Comparison of ENCODE assay signal across 11 cellular contexts in the genomic region with DNA sequence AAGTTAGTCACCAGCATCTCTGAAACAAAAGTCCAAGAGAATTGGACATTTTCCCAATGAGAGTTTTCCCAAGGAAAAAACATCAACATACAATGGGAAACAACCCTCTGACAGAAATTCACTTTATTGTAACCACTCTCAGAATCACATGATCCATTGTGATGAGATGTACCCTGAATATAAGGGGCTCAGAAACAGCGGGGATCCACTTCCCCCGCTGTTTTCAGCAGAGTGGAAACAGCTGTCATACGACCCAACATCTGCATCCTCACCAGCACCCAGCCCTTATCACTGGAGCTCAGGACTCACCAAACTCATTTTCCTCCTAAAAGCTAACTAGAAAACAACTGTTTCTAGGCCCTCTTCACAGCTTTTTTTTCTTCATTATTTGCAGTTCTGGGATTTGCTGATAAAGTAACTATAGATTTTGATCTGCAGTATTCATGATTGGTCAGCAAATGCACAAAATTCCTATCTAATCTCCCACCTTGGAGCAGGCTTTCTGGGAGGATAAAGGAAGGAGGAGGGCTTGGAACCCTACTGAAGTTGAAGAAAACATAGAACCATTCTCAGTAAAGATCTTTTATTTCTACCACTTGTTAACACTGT. TPM values are rescaled to one million over a fixed set of nuclear protein-coding genes. Genes with fewer than 3 reads are reported as not detected.
DNase-seq lines count a peak whose midpoint lies in the region; ATAC-seq and TF ChIP-seq lines count a peak whose summit lies in the region.
"Had no signal": no experiment of that assay in that cellular context is flagged by ENCODE, and none has a peak within 500 bp of the region (broad histone marks: within the 10 kb centered on the region; RNA-seq: fewer than 3 reads in every experiment).

No MANE protein-coding gene starts in this region.

- H2BK12ac ChIP-seq in mesenchymal stem cell (ENCODE audit: low read length in 2 of 2) = no peak overlapping the region

- no peak overlapping the region for H3K14ac ChIP-seq in mesenchymal stem cell (ENCODE audit: low read length in 2 of 2)

- no peak overlapping the region for H4K8ac ChIP-seq in mesenchymal stem cell (ENCODE audit: low read length)

- ATAC-seq in RWPE2 (ENCODE audit: low read depth) (no peak), GM18861 (IDR thresholded peaks at IDR 0.05; ENCODE audit: unreplicated experiment) (no peak)
- ATAC-seq: pancreas had no signal

- TF ChIP-seq POLR2A in transverse colon (IDR thresholded peaks at IDR 0.05) = no peak
- no peak for TF ChIP-seq POLR2A in prostate gland (IDR thresholded peaks at IDR 0.05)

- H3K4me1 ChIP-seq in RWPE2 (ENCODE audit: insufficient read depth, poor library complexity, severe bottlenecking) (peaks cover 58% of the 10 kb centered on the region), mesenchymal stem cell (ENCODE audit: control insufficient read depth, insufficient read depth, low read depth, low read length) (peaks cover 10% of the 10 kb centered on the region), transverse colon (peaks cover 21 to 61% (median 33%) of the 10 kb centered on the region in 4 donors), prostate gland (replicated peaks) (peaks cover 5% of the 10 kb centered on the region)
- H3K4me1 ChIP-seq: pancreas had no signal

- 90% methylated on average over 3 of the region's 3 CpGs for WGBS in mesenchymal stem cell
- WGBS in transverse colon (ENCODE audit: low coverage in 1 of 2), 2 donors = 60 to 73% methylated on average over 2 to 3 of the region's 3 CpGs
- WGBS in prostate gland = 60% methylated on average over 3 of the region's 3 CpGs

- no peak for TF ChIP-seq EP300 in transverse colon (IDR thresholded peaks at IDR 0.05; ENCODE audit: low read depth)

- in situ Hi-C loops in transverse colon (cut with MboI; ENCODE audit: low pct_ligation_motif_present in 1 of 4, low pct_unique_long_range_greater_than_20kb in 1 of 4, low sequenced_read_pairs in 3 of 4) = no loop called here

- H3K4ac ChIP-seq in mesenchymal stem cell (ENCODE audit: low read depth in 1 of 2, low read length in 2 of 2) = no peak overlapping the region

- no peak for DNase-seq in RWPE2 (ENCODE audit: low spot score)
- DNase-seq in dorsolateral prefrontal cortex = no peak
- no peak for DNase-seq in mesenchymal stem cell
- no peak for DNase-seq in transverse colon
- no peak for DNase-seq in NCI-H2081 (lab: John Stamatoyannopoulos, UW)
- no peak for DNase-seq in prostate gland (ENCODE audit: low spot score)
- DNase-seq: activated CD4-positive, alpha-beta T cell treated with anti-CD3 and anti-CD28 coated beads, Interleukin-2, amount 10 ng/mL, durations not matched to agents 7 days and 5 days; effector CD4-positive, alpha-beta T cell; immature natural killer cell; pancreas had no signal

- H3K9me3 ChIP-seq in RWPE2 (ENCODE audit: severe bottlenecking) = no peaks in the 10 kb centered on the region
- no peaks in the 10 kb centered on the region for H3K9me3 ChIP-seq in mesenchymal stem cell (ENCODE audit: control insufficient read depth, low read length)
- H3K9me3 ChIP-seq in transverse colon = no peaks in the 10 kb centered on the region
- no peaks in the 10 kb centered on the region for H3K9me3 ChIP-seq in prostate gland
- H3K9me3 ChIP-seq: pancreas had no signal

- H2AFZ ChIP-seq in mesenchymal stem cell (ENCODE audit: low read depth, low read length) = no peak overlapping the region

- H3K9ac ChIP-seq in mesenchymal stem cell (ENCODE audit: low read length) = peak overlapping the region; percentile 77

- intact Hi-C loops in dorsolateral prefrontal cortex (cut with DNase I) = loop anchor here in 1 of 2 donors (10.0 kb wide), 2 partner anchors 75 to 105 kb away; no protein-coding TSS in a partner anchor
- intact Hi-C loops in transverse colon (cut with DNase I; ENCODE audit: low total_unique reads) = no loop called here
- intact Hi-C loops in prostate gland (cut with DNase I) = loop anchor here (10.0 kb wide), 1 partner anchor 465 kb away; no protein-coding TSS in a partner anchor

- H2BK15ac ChIP-seq in mesenchymal stem cell (ENCODE audit: low read depth, poor library complexity, severe bottlenecking) = no peak overlapping the region

- TF ChIP-seq CTCF in RWPE2 (IDR thresholded peaks at IDR 0.05; ENCODE audit: poor library complexity, severe bottlenecking) = no peak
- no peak for TF ChIP-seq CTCF in dorsolateral prefrontal cortex (IDR thresholded peaks at IDR 0.05 in 54 of 56, conservative IDR thresholded peaks at IDR 0.05 in 2 of 56; ENCODE audit: low read depth in 1 of 56, partially characterized antibody in 56 of 56)
- TF ChIP-seq CTCF in transverse colon (IDR thresholded peaks at IDR 0.05) = no peak
- TF ChIP-seq CTCF in prostate gland (IDR thresholded peaks at IDR 0.05) = no peak

- no peak overlapping the region for H3K4me2 ChIP-seq in mesenchymal stem cell (ENCODE audit: low read length, poor library complexity, severe bottlenecking)

- H3K18ac ChIP-seq in mesenchymal stem cell (ENCODE audit: low read depth in 1 of 2, low read length in 2 of 2) = no peak overlapping the region

- no peak overlapping the region for H2BK120ac ChIP-seq in mesenchymal stem cell (ENCODE audit: low read depth, low read length)

- H3K27ac ChIP-seq in RWPE2 (ENCODE audit: poor library complexity, severe bottlenecking) (peak overlapping the region; percentile 99), dorsolateral prefrontal cortex (peak overlapping the region in 52 of 59 donors; percentile 3 to 90 (median 61)), mesenchymal stem cell (ENCODE audit: low read length, poor library complexity, severe bottlenecking) (no peak overlapping the region), transverse colon (peak overlapping the region; percentile 59 to 94 (median 88)), prostate gland (peak overlapping the region in 1 of 2 donors; percentile 22)
- H3K27ac ChIP-seq: pancreas had no signal

- no peak overlapping the region for H2BK5ac ChIP-seq in mesenchymal stem cell (ENCODE audit: low read depth, low read length, poor library complexity, severe bottlenecking)

- no peak overlapping the region for H2AK5ac ChIP-seq in mesenchymal stem cell (ENCODE audit: low read length, severe bottlenecking)

- no peak overlapping the region for H3K4me3 ChIP-seq in RWPE2 (ENCODE audit: severe bottlenecking)
- H3K4me3 ChIP-seq in dorsolateral prefrontal cortex = no peak overlapping the region
- H3K4me3 ChIP-seq in mesenchymal stem cell (ENCODE audit: insufficient read depth in 1 of 2, low read depth in 1 of 2, low read length in 2 of 2) = no peak overlapping the region
- no peak overlapping the region for H3K4me3 ChIP-seq in transverse colon
- no peak overlapping the region for H3K4me3 ChIP-seq in prostate gland
- H3K4me3 ChIP-seq: pancreas had no signal

- H3K27me3 ChIP-seq in RWPE2 (ENCODE audit: insufficient read depth, poor library complexity, severe bottlenecking) (no peaks in the 10 kb centered on the region), dorsolateral prefrontal cortex (no peaks in the 10 kb centered on the region), mesenchymal stem cell (ENCODE audit: control insufficient read depth in 1 of 2, insufficient read depth in 1 of 2, low read length in 2 of 2) (no peaks in the 10 kb centered on the region), transverse colon (no peaks in the 10 kb centered on the region), prostate gland (replicated peaks; ENCODE audit: insufficient read depth) (no peaks in the 10 kb centered on the region)
- H3K27me3 ChIP-seq: pancreas had no signal

- no peak overlapping the region for H4K91ac ChIP-seq in mesenchymal stem cell (ENCODE audit: low read length)

- peaks cover 30% of the 10 kb centered on the region for H3K36me3 ChIP-seq in RWPE2 (ENCODE audit: low read depth)
- peaks cover 19 to 61% of the 10 kb centered on the region in 2 experiments for H3K36me3 ChIP-seq in mesenchymal stem cell (ENCODE audit: control insufficient read depth in 1 of 2, insufficient read depth in 2 of 2, low read depth in 1 of 2, low read length in 2 of 2)
- no peaks in the 10 kb centered on the region for H3K36me3 ChIP-seq in transverse colon
- no peaks in the 10 kb centered on the region for H3K36me3 ChIP-seq in prostate gland
- H3K36me3 ChIP-seq: pancreas had no signal

- H3K79me1 ChIP-seq in mesenchymal stem cell (replicated peaks; ENCODE audit: low read length, poor library complexity, severe bottlenecking) = no peaks in the 10 kb centered on the region

- no peak overlapping the region for H3K23ac ChIP-seq in mesenchymal stem cell (ENCODE audit: low read length in 2 of 2)

RNA-seq across cellular contexts. Expression of gene CORO1C, which starts 31.3 kb away (rescaled TPM):
- total RNA-seq in dorsolateral prefrontal cortex (100 to 1,000 TPM in 112 of 120 experiments, 10 to 100 TPM in 8; 87.2 to 202 (median 122) TPM), transverse colon (100 to 1,000 TPM in 3 of 4 donors, 10 to 100 TPM in 1; 68.1 to 153 (median 128) TPM), prostate gland (100 to 1,000 TPM in 1 of 2 donors, 10 to 100 TPM in 1; 34.9 to 105 TPM)
- polyA plus RNA-seq in mesenchymal stem cell (2013, experiment 1 of 2) = 152 TPM
- polyA plus RNA-seq in mesenchymal stem cell (2013, experiment 2 of 2) = 153 TPM
